4 cellular contexts compared by ENCODE assay signal in genomic region chr2:169304689-169305088, GRCh38. TPM values are rescaled to one million over a fixed set of nuclear protein-coding genes. Genes with fewer than 3 reads are reported as not detected.
"Had no signal": no experiment of that assay in that cellular context is flagged by ENCODE, and none has a peak within 500 bp of the region (broad histone marks: within the 10 kb centered on the region; RNA-seq: fewer than 3 reads in every experiment).

No MANE protein-coding gene starts in this region.

RNA-seq across cellular contexts. Expression of gene LRP2, which starts 57.6 kb away (rescaled TPM):
- total RNA-seq: tibial nerve, transverse colon, vagina had no signal
- polyA plus RNA-seq: urinary bladder had no signal
